Comparison of ENCODE assay signal across 1 cellular context in genomic region chr5:19285286-19285685, GRCh38.
TF ChIP-seq lines count a peak whose summit lies in the region.

No MANE protein-coding gene starts in this region.

TF ChIP-seq in HEK293, 187 proteins besides CTCF, POLR2A, EP300 and RAD21 (continues in another document):
- peak; percentile 67; the same call in 1 of the 2 replicates for TF ChIP-seq ZNF518A (tag by site-specific recombination; conservative IDR thresholded peaks at IDR 0.05; ENCODE audit: low read depth)
- TF ChIP-seq ZNF843 (tag by site-specific recombination; IDR thresholded peaks at IDR 0.05) = no peak
- TF ChIP-seq ZNF670 (tag by site-specific recombination; IDR thresholded peaks at IDR 0.05; ENCODE audit: low read depth) = no peak
- TF ChIP-seq, protein P1, sequence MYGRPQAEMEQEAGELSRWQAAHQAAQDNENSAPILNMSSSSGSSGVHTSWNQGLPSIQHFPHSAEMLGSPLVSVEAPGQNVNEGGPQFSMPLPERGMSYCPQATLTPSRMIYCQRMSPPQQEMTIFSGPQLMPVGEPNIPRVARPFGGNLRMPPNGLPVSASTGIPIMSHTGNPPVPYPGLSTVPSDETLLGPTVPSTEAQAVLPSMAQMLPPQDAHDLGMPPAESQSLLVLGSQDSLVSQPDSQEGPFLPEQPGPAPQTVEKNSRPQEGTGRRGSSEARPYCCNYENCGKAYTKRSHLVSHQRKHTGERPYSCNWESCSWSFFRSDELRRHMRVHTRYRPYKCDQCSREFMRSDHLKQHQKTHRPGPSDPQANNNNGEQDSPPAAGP (tag by site-specific recombination; IDR thresholded peaks at IDR 0.05) = no peak
- no peak for TF ChIP-seq ZNF549 (tag by site-specific recombination; IDR thresholded peaks at IDR 0.05)
- no peak for TF ChIP-seq ZNF146 (tag by site-specific recombination; IDR thresholded peaks at IDR 0.05)
- TF ChIP-seq ZNF214 (tag by site-specific recombination; IDR thresholded peaks at IDR 0.05; ENCODE audit: borderline replicate concordance) = no peak
- TF ChIP-seq, protein P2, sequence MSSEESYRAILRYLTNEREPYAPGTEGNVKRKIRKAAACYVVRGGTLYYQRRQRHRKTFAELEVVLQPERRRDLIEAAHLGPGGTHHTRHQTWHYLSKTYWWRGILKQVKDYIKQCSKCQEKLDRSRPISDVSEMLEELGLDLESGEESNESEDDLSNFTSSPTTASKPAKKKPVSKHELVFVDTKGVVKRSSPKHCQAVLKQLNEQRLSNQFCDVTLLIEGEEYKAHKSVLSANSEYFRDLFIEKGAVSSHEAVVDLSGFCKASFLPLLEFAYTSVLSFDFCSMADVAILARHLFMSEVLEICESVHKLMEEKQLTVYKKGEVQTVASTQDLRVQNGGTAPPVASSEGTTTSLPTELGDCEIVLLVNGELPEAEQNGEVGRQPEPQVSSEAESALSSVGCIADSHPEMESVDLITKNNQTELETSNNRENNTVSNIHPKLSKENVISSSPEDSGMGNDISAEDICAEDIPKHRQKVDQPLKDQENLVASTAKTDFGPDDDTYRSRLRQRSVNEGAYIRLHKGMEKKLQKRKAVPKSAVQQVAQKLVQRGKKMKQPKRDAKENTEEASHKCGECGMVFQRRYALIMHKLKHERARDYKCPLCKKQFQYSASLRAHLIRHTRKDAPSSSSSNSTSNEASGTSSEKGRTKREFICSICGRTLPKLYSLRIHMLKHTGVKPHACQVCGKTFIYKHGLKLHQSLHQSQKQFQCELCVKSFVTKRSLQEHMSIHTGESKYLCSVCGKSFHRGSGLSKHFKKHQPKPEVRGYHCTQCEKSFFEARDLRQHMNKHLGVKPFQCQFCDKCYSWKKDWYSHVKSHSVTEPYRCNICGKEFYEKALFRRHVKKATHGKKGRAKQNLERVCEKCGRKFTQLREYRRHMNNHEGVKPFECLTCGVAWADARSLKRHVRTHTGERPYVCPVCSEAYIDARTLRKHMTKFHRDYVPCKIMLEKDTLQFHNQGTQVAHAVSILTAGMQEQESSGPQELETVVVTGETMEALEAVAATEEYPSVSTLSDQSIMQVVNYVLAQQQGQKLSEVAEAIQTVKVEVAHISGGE (tag by site-specific recombination; conservative IDR thresholded peaks at IDR 0.05; ENCODE audit: low read depth) = peak; percentile 49
- TF ChIP-seq SP2 (tag by site-specific recombination; IDR thresholded peaks at IDR 0.05) = no peak
- no peak for TF ChIP-seq PRDM6 (tag by site-specific recombination; IDR thresholded peaks at IDR 0.05)
- no peak for TF ChIP-seq ZNF529 (tag by site-specific recombination; IDR thresholded peaks at IDR 0.05; ENCODE audit: insufficient replicate concordance)
- peak; percentile 45; the same call in 1 of the 2 replicates for TF ChIP-seq ZNF140 (tag by site-specific recombination; IDR thresholded peaks at IDR 0.05)
- TF ChIP-seq ZNF473 (tag by site-specific recombination; IDR thresholded peaks at IDR 0.05) = no peak
- 0 out of 2 replicates have a peak, but pooled peaks have one; percentile 21 for TF ChIP-seq ZNF266 (tag by site-specific recombination; IDR thresholded peaks at IDR 0.05; ENCODE audit: low read depth)
- TF ChIP-seq ZNF280C (tag by site-specific recombination; IDR thresholded peaks at IDR 0.05) = no peak
- TF ChIP-seq KLF9 (tag by site-specific recombination; IDR thresholded peaks at IDR 0.05; ENCODE audit: low read depth) = no peak
- TF ChIP-seq GLI2 (tag by site-specific recombination; IDR thresholded peaks at IDR 0.05; ENCODE audit: borderline replicate concordance, low read depth) = no peak
- TF ChIP-seq ZNF202 (tag by site-specific recombination; IDR thresholded peaks at IDR 0.05; ENCODE audit: borderline replicate concordance) = peak; percentile 48; the same call in 1 of the 2 replicates
- TF ChIP-seq ZNF112 (tag by site-specific recombination; IDR thresholded peaks at IDR 0.05) = no peak
- TF ChIP-seq PRDM2 (tag by site-specific recombination; IDR thresholded peaks at IDR 0.05; ENCODE audit: borderline replicate concordance) = no peak
- no peak for TF ChIP-seq ZNF350 (tag by site-specific recombination; IDR thresholded peaks at IDR 0.05)
- TF ChIP-seq ZNF580 (tag by site-specific recombination; IDR thresholded peaks at IDR 0.05) = no peak
- peak; percentile 63; the same call in 1 of the 2 replicates for TF ChIP-seq ZNF394 (tag by site-specific recombination; IDR thresholded peaks at IDR 0.05; ENCODE audit: borderline replicate concordance)
- no peak for TF ChIP-seq ZSCAN16 (tag by site-specific recombination; IDR thresholded peaks at IDR 0.05)
- TF ChIP-seq, protein P3, sequence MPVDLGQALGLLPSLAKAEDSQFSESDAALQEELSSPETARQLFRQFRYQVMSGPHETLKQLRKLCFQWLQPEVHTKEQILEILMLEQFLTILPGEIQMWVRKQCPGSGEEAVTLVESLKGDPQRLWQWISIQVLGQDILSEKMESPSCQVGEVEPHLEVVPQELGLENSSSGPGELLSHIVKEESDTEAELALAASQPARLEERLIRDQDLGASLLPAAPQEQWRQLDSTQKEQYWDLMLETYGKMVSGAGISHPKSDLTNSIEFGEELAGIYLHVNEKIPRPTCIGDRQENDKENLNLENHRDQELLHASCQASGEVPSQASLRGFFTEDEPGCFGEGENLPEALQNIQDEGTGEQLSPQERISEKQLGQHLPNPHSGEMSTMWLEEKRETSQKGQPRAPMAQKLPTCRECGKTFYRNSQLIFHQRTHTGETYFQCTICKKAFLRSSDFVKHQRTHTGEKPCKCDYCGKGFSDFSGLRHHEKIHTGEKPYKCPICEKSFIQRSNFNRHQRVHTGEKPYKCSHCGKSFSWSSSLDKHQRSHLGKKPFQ (tag by site-specific recombination; IDR thresholded peaks at IDR 0.05) = no peak
- TF ChIP-seq ZNF398 (tag by site-specific recombination; IDR thresholded peaks at IDR 0.05) = no peak
- no peak for TF ChIP-seq ZNF629 (tag by site-specific recombination; IDR thresholded peaks at IDR 0.05)
